ENCODE assay signal across 12 cellular contexts in the genomic region with DNA sequence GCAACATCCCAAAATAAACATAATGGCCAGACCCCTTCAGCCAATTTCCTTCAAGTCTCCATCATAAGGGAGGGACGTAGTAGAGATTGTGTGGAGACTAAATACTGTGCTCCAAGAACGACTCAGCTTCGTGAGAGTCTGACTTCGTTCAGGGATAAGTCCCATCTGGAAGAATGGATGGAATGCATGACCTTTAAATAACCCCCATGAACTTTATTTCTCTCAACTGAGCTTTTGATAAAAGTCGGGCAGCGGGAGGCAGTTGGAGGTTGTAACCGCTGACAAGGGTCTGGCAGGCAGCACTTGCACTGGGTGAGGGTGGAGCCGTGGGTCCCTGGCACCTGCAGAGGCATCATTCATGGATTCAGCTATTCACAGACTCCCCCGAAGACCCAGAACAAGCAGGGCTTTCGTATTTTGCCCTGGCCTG.
DNase-seq lines count a peak whose midpoint lies in the region; ATAC-seq and TF ChIP-seq lines count a peak whose summit lies in the region.
"Had no signal": no experiment of that assay in that cellular context is flagged by ENCODE, and none has a peak within 500 bp of the region (broad histone marks: within the 10 kb centered on the region; RNA-seq: fewer than 3 reads in every experiment).

No MANE protein-coding gene starts in this region.

- peak overlapping the region in 10 of 11 experiments; percentile 63 to 86 (median 80); a peak in 17 of 22 replicates for H3K9ac ChIP-seq in BLaER1 treated with 17β-estradiol and CSF1 and Interleukin-3, amounts not matched to agents 10 nM and 100 nM
- no peak overlapping the region for H3K9ac ChIP-seq in adipocyte (ENCODE audit: low read length)

- no peaks in the 10 kb centered on the region for H3K27me3 ChIP-seq in BLaER1 treated with 17β-estradiol and CSF1 and Interleukin-3, amounts not matched to agents 10 nM and 100 nM
- H3K27me3 ChIP-seq in adipocyte (replicated peaks; ENCODE audit: control insufficient read depth, insufficient read depth, low read length) (no peaks in the 10 kb centered on the region), prostate gland (replicated peaks; ENCODE audit: insufficient read depth) (no peaks in the 10 kb centered on the region)

- TF ChIP-seq CTCF in prostate gland (IDR thresholded peaks at IDR 0.05) = no peak

- ATAC-seq in Right ventricle myocardium superior (ENCODE audit: poor library complexity) = peak; percentile 38
- ATAC-seq: T-cell had no signal

- peaks cover 71 to 100% (median 98%) of the 10 kb centered on the region in 10 experiments for H3K4me1 ChIP-seq in BLaER1 treated with 17β-estradiol and CSF1 and Interleukin-3, amounts not matched to agents 10 nM and 100 nM
- H3K4me1 ChIP-seq in adipocyte (ENCODE audit: control insufficient read depth, insufficient read depth, low read length) (peaks cover 43% of the 10 kb centered on the region), prostate gland (replicated peaks) (no peaks in the 10 kb centered on the region)

- H3K4me2 ChIP-seq in BLaER1 treated with 17β-estradiol and CSF1 and Interleukin-3, amounts not matched to agents 10 nM and 100 nM = peak overlapping the region; percentile 79 to 98 (median 92)

- 18% methylated on average over 10 of the region's 10 CpGs for WGBS in prostate gland

- H4K20me1 ChIP-seq in BLaER1 treated with 17β-estradiol and CSF1 and Interleukin-3, amounts not matched to agents 10 nM and 100 nM = no peaks in the 10 kb centered on the region

- DNase-seq in adipocyte (ENCODE audit: low read depth) (peak; percentile 67), Right ventricle myocardium superior (peak; percentile 68), prostate gland (ENCODE audit: low spot score) (no peak), AML-193 (lab: John Stamatoyannopoulos, UW) (no peak), cerebellar nuclear complex (lab: John Stamatoyannopoulos, UW) (no peak), NOMO-1 treated with dmso at 0.1 percent for 144 hours (lab: John Stamatoyannopoulos, UW; ENCODE audit: unreplicated experiment) (no peak)
- no peak for DNase-seq in activated CD4-positive, CD25-positive, alpha-beta regulatory T cell treated with anti-CD3 and anti-CD28 coated beads, Interleukin-2, amount 50 U/mL, for 72 hours
- DNase-seq: DMS79, immature natural killer cell, NCI-H446, T-cell had no signal

- no peak overlapping the region for H3K4me3 ChIP-seq in BLaER1 treated with 17β-estradiol and CSF1 and Interleukin-3, amounts not matched to agents 10 nM and 100 nM
- H3K4me3 ChIP-seq in adipocyte (ENCODE audit: low read length) = no peak overlapping the region
- H3K4me3 ChIP-seq in prostate gland = no peak overlapping the region

- intact Hi-C loops in Right ventricle myocardium superior (cut with DNase I) = no loop called here
- intact Hi-C loops in prostate gland (cut with DNase I) = no loop called here

- peak overlapping the region; percentile 77 to 98 (median 94); a peak in 21 of 22 replicates for H3K27ac ChIP-seq in BLaER1 treated with 17β-estradiol and CSF1 and Interleukin-3, amounts not matched to agents 10 nM and 100 nM
- H3K27ac ChIP-seq in prostate gland = peak overlapping the region; percentile 12 to 37

- no peak for TF ChIP-seq POLR2A in prostate gland (IDR thresholded peaks at IDR 0.05)

- H3K36me3 ChIP-seq in BLaER1 treated with 17β-estradiol and CSF1 and Interleukin-3, amounts not matched to agents 10 nM and 100 nM = no peaks in the 10 kb centered on the region
- no peaks in the 10 kb centered on the region for H3K36me3 ChIP-seq in adipocyte (ENCODE audit: control insufficient read depth, insufficient read depth, low read length, severe bottlenecking)
- no peaks in the 10 kb centered on the region for H3K36me3 ChIP-seq in prostate gland

- H3K9me3 ChIP-seq in BLaER1 treated with 17β-estradiol and CSF1 and Interleukin-3, amounts not matched to agents 10 nM and 100 nM (replicated peaks in 1 of 11) = no peaks in the 10 kb centered on the region
- H3K9me3 ChIP-seq in adipocyte (ENCODE audit: control insufficient read depth, low read length) = no peaks in the 10 kb centered on the region
- H3K9me3 ChIP-seq in prostate gland = no peaks in the 10 kb centered on the region

Comparison
In these comparisons a context has a peak if more than half of its experiments do, and no peak if none do; other contexts are left out.
1. DNase-seq: peak in adipocyte (single experiment) and Right ventricle myocardium superior (single experiment); none in prostate gland (single experiment), activated CD4-positive, CD25-positive, alpha-beta regulatory T cell treated with anti-CD3 and anti-CD28 coated beads, Interleukin-2, amount 50 U/mL, for 72 hours (single experiment), AML-193 (0 of 2), cerebellar nuclear complex (0 of 2) and NOMO-1 treated with dmso at 0.1 percent for 144 hours (single experiment).